Comparison of ENCODE assay signal across 8 cellular contexts in genomic region chr19:4830768-4831265, GRCh38. TPM values are rescaled to one million over a fixed set of nuclear protein-coding genes. Genes with fewer than 3 reads are reported as not detected.
DNase-seq lines count a peak whose midpoint lies in the region; ATAC-seq and TF ChIP-seq lines count a peak whose summit lies in the region.

No MANE protein-coding gene starts in this region.

- H2AFZ ChIP-seq in osteoblast (ENCODE audit: low read length) = no peak overlapping the region

- POLR2A ChIA-PET in CD4-positive, alpha-beta memory T cell (lab: Charles Lee; ENCODE audit: partially characterized antibody) = interaction anchor here (0.9 to 1.5 kb wide), 3 partner anchors 14 to 75 kb away, joined by 3 to 4 read pairs (median 3); no protein-coding TSS in a partner anchor

- DNase-seq in CD4-positive, alpha-beta memory T cell = no peak
- DNase-seq in Peyer's patch (no peak), epithelial cell of prostate (ENCODE audit: low read depth, low spot score) (no peak), osteoblast (ENCODE audit: insufficient read length, low spot score, missing footprints) (peak; percentile 32), mesenteric fat pad (ENCODE audit: low spot score) (no peak), NCI-H2196 treated with DMSO at 0.1 percent for 48 hours (lab: John Stamatoyannopoulos, UW; ENCODE audit: unreplicated experiment) (no peak)

- H3K79me2 ChIP-seq in osteoblast (ENCODE audit: insufficient read depth, low read length) = peaks cover 41% of the 10 kb centered on the region

- CTCF ChIA-PET in CD4-positive, alpha-beta memory T cell (lab: Charles Lee; ENCODE audit: partially characterized antibody) = interaction anchor here (0.9 to 12.7 kb wide), 6 partner anchors 13 to 81 kb away, joined by 3 to 139 read pairs (median 6); no protein-coding TSS in a partner anchor

- no peaks in the 10 kb centered on the region for H3K27me3 Mint-ChIP-seq in CD4-positive, alpha-beta memory T cell

- peaks cover 0 to 14% of the 10 kb centered on the region in 2 donors for H3K36me3 Mint-ChIP-seq in CD4-positive, alpha-beta memory T cell

- no peaks in the 10 kb centered on the region for H3K27me3 ChIP-seq in CD4-positive, alpha-beta memory T cell (ENCODE audit: insufficient read depth, low read length)
- H3K27me3 ChIP-seq in Peyer's patch (no peaks in the 10 kb centered on the region), osteoblast (ENCODE audit: insufficient read depth, low read length) (no peaks in the 10 kb centered on the region)

- peaks cover 20 to 36% (median 28%) of the 10 kb centered on the region in 4 donors for H3K4me1 Mint-ChIP-seq in CD4-positive, alpha-beta memory T cell

- H3K36me3 ChIP-seq in CD4-positive, alpha-beta memory T cell (ENCODE audit: insufficient read depth, low read length) = no peaks in the 10 kb centered on the region
- H3K36me3 ChIP-seq in Peyer's patch (no peaks in the 10 kb centered on the region), osteoblast (ENCODE audit: insufficient read depth, low read length) (no peaks in the 10 kb centered on the region)

- peak overlapping the region; percentile 43 to 83 for H3K4me3 ChIP-seq in CD4-positive, alpha-beta memory T cell (ENCODE audit: low read length in 2 of 2)
- H3K4me3 ChIP-seq in Peyer's patch (peak overlapping the region; percentile 72 to 99 (median 92)), osteoblast (ENCODE audit: insufficient read depth, low read length) (peak overlapping the region; percentile 96)

- no peak for TF ChIP-seq POLR2A in Peyer's patch (IDR thresholded peaks at IDR 0.05)

- no peaks in the 10 kb centered on the region for H3K9me3 ChIP-seq in CD4-positive, alpha-beta memory T cell (ENCODE audit: control insufficient read depth in 1 of 2, low read length in 2 of 2)
- H3K9me3 ChIP-seq in Peyer's patch = no peaks in the 10 kb centered on the region
- H3K9me3 ChIP-seq in osteoblast (ENCODE audit: low read depth, low read length) = no peaks in the 10 kb centered on the region

- H3K27ac Mint-ChIP-seq in CD4-positive, alpha-beta memory T cell = peak overlapping the region; percentile 90 to 98 (median 96)

- ATAC-seq in activated CD4-positive, CD25-positive, alpha-beta regulatory T cell treated with anti-CD3 and anti-CD28 coated beads, Interleukin-2, amount 50 U/mL, for 24 hours = no peak
- no peak for ATAC-seq in GM18867 (IDR thresholded peaks at IDR 0.05; ENCODE audit: unreplicated experiment)

- intact Hi-C loops in CD4-positive, alpha-beta memory T cell (cut with micrococcal nuclease) = loop anchor here (1.0 kb wide), 1 partner anchor 20 kb away; no protein-coding TSS in a partner anchor

- TF ChIP-seq CTCF in Peyer's patch (IDR thresholded peaks at IDR 0.05) (no peak), osteoblast (IDR thresholded peaks at IDR 0.05; ENCODE audit: extremely low read depth, low read depth, low read length) (no peak)

- H3K27ac ChIP-seq in CD4-positive, alpha-beta memory T cell (ENCODE audit: low read depth, low read length) = peak overlapping the region; percentile 92
- H3K27ac ChIP-seq in Peyer's patch = peak overlapping the region; percentile 78 to 98 (median 94)
- peak overlapping the region; percentile 87 for H3K27ac ChIP-seq in epithelial cell of prostate
- H3K27ac ChIP-seq in osteoblast (ENCODE audit: low read depth, low read length) = peak overlapping the region; percentile 82

- H4K20me1 ChIP-seq in osteoblast (ENCODE audit: insufficient read depth, low read length) = peaks cover 5% of the 10 kb centered on the region

- H3K4me1 ChIP-seq in CD4-positive, alpha-beta memory T cell (ENCODE audit: insufficient read depth, low read length) = peaks cover 21% of the 10 kb centered on the region
- H3K4me1 ChIP-seq in Peyer's patch = peaks cover 0 to 43% (median 5%) of the 10 kb centered on the region in 4 donors
- H3K4me1 ChIP-seq in osteoblast (ENCODE audit: insufficient read depth, low read length) = peaks cover 10% of the 10 kb centered on the region

- no peaks in the 10 kb centered on the region for H3K9me3 Mint-ChIP-seq in CD4-positive, alpha-beta memory T cell

- peak overlapping the region; percentile 92 for H3K4me2 ChIP-seq in osteoblast (ENCODE audit: insufficient read depth, low read length)

- peak overlapping the region; percentile 88 to 94 (median 90) for H3K4me3 Mint-ChIP-seq in CD4-positive, alpha-beta memory T cell

RNA-seq across cellular contexts. Expression of gene TICAM1, which starts 0.7 kb away (rescaled TPM):
- total RNA-seq in CD4-positive, alpha-beta memory T cell = 10 to 100 TPM; 16.0 to 17.9 TPM
- polyA plus RNA-seq in CD4-positive, alpha-beta memory T cell = 10 to 100 TPM in 1 of 2 donors, 1 to 10 TPM in 1; 2.2 to 18.1 TPM
- 10 to 100 TPM; 14.0 to 45.8 (median 28.8) TPM for total RNA-seq in Peyer's patch
- total RNA-seq in osteoblast = 2.7 and 3.3 TPM in 2 replicates
- total RNA-seq in mesenteric fat pad = 13.6 TPM

RNA-seq across cellular contexts. Expression of gene PLIN3, which starts 36.6 kb away (rescaled TPM):
- total RNA-seq in CD4-positive, alpha-beta memory T cell = 10 to 100 TPM; 16.0 to 18.2 TPM
- 10 to 100 TPM; 30.1 to 50.1 TPM for polyA plus RNA-seq in CD4-positive, alpha-beta memory T cell
- total RNA-seq in Peyer's patch = 100 to 1,000 TPM in 3 of 4 donors, 10 to 100 TPM in 1; 22.3 to 150 (median 108) TPM
- 224 and 260 TPM in 2 replicates for total RNA-seq in osteoblast
- 95.7 TPM for total RNA-seq in mesenteric fat pad

RNA-seq across cellular contexts. Expression of gene FEM1A, which starts 39.3 kb away (rescaled TPM):
- 10 to 100 TPM; 16.7 TPM for total RNA-seq in CD4-positive, alpha-beta memory T cell
- polyA plus RNA-seq in CD4-positive, alpha-beta memory T cell = 1 to 10 TPM; 1.3 to 3.1 TPM
- 10 to 100 TPM; 12.8 to 14.9 (median 14.0) TPM for total RNA-seq in Peyer's patch
- total RNA-seq in osteoblast = 10.3 and 12.7 TPM in 2 replicates
- 10.9 TPM for total RNA-seq in mesenteric fat pad
